10 cellular contexts compared by ENCODE assay signal in genomic region chr17:82957961-82958491, GRCh38.
"Had no signal": no experiment of that assay in that cellular context is flagged by ENCODE, and none has a peak within 500 bp of the region (broad histone marks: within the 10 kb centered on the region; RNA-seq: fewer than 3 reads in every experiment).

No MANE protein-coding gene starts in this region.

- DNase-seq: activated CD4-positive, alpha-beta T cell treated with anti-CD3 and anti-CD28 coated beads, Interleukin-2, amount 50 U/mL, for 4 hours; activated naive CD4-positive, alpha-beta T cell treated with anti-CD3 and anti-CD28 coated beads for 36 hours; colonic mucosa; effector CD8-positive, alpha-beta T cell; gastrocnemius medialis; SIG-M5; SW 1271; trophoblast cell had no signal

- H3K9me3 ChIP-seq: colonic mucosa, gastrocnemius medialis had no signal

- H3K4me3 ChIP-seq: cardiac muscle cell, colonic mucosa, gastrocnemius medialis had no signal

- H3K4me1 ChIP-seq: colonic mucosa, gastrocnemius medialis had no signal

- ATAC-seq: activated CD4-positive, CD25-positive, alpha-beta regulatory T cell treated with anti-CD3 and anti-CD28 coated beads, Interleukin-2, amount 50 U/mL, for 24 hours; gastrocnemius medialis had no signal

- H3K27me3 ChIP-seq: cardiac muscle cell, colonic mucosa, gastrocnemius medialis had no signal

- H3K27ac ChIP-seq: cardiac muscle cell, colonic mucosa, gastrocnemius medialis had no signal

- H3K36me3 ChIP-seq: cardiac muscle cell, colonic mucosa, gastrocnemius medialis had no signal
